Comparison of ENCODE assay signal across 1 cellular context in genomic region chr10:126170367-126170766, GRCh38.
TF ChIP-seq lines count a peak whose summit lies in the region.

No MANE protein-coding gene starts in this region.

TF ChIP-seq in GM23338, 12 proteins besides CTCF, POLR2A, EP300 and RAD21 (continued from another document):
- TF ChIP-seq ZNF462 (CRISPR knock-in tag; IDR thresholded peaks at IDR 0.05): no peak
